Comparison of ENCODE assay signal across 14 cellular contexts in genomic region chr12:107277850-107278249, GRCh38.
DNase-seq lines count a peak whose midpoint lies in the region; ATAC-seq and TF ChIP-seq lines count a peak whose summit lies in the region.
"Had no signal": no experiment of that assay in that cellular context is flagged by ENCODE, and none has a peak within 500 bp of the region (broad histone marks: within the 10 kb centered on the region; RNA-seq: fewer than 3 reads in every experiment).

No MANE protein-coding gene starts in this region.

- CTCF ChIA-PET in mammary epithelial cell (lab: Charles Lee; ENCODE audit: low non-redundant PET), result interaction anchor here (0.7 kb wide), 1 partner anchor 94 kb away, joined by 3 read pairs; no protein-coding TSS in a partner anchor

- H3K79me2 ChIP-seq in mammary epithelial cell (ENCODE audit: insufficient read depth, low read length), result no peaks in the 10 kb centered on the region

- TF ChIP-seq CTCF in NB4 (IDR thresholded peaks at IDR 0.05; ENCODE audit: low read depth, low read length) (no peak), mammary epithelial cell (conservative IDR thresholded peaks at IDR 0.05 in 1 of 2, IDR thresholded peaks at IDR 0.05 in 1 of 2; ENCODE audit: extremely low read depth in 1 of 2, insufficient read depth in 1 of 2, low read depth in 1 of 2, low read length in 2 of 2) (no peak)

- peak overlapping the region; percentile 26 for H3K4me2 ChIP-seq in mammary epithelial cell (ENCODE audit: insufficient read depth, low read depth, low read length)

- H3K36me3 ChIP-seq in mammary epithelial cell (ENCODE audit: insufficient read depth, low read length), result no peaks in the 10 kb centered on the region

- no peak overlapping the region for H2AFZ ChIP-seq in mammary epithelial cell (ENCODE audit: low read depth, low read length)

- H3K9ac ChIP-seq in mammary epithelial cell (ENCODE audit: insufficient read depth, low read length), result no peak overlapping the region

- no peak overlapping the region for H3K27ac ChIP-seq in mammary epithelial cell (ENCODE audit: insufficient read depth, low read depth, low read length)

- BruUV-seq in mammary epithelial cell (replicated peaks; lab: Mats Ljungman, UMichigan), result no TSS peak

- H3K27me3 ChIP-seq in mammary epithelial cell (ENCODE audit: insufficient read depth, low read length), result no peaks in the 10 kb centered on the region

- DNase-seq in AG20443 (ENCODE audit: low spot score), result peak; percentile 29
- DNase-seq in NB4 (ENCODE audit: low read depth), result peak; percentile 23
- DNase-seq in mammary epithelial cell, result peak; percentile 74
- DNase-seq in medulla oblongata (ENCODE audit: extremely low spot score), result peak; percentile 53
- DNase-seq in occipital lobe (lab: John Stamatoyannopoulos, UW), result no peak
- DNase-seq in stimulated activated CD4-positive, alpha-beta T cell treated with anti-CD3 and anti-CD28 coated beads, Interleukin-12 subunit alpha, Interleukin-12 subunit beta, amount 100 ng/mL, for 4 hours, result no peak
- no peak for DNase-seq in GM19240 (ENCODE audit: insufficient read length, low spot score)
- DNase-seq: activated CD4-positive, alpha-beta T cell treated with anti-CD3 and anti-CD28 coated beads, Interleukin-2, amount 50 U/mL, for 48 hours; activated gamma-delta T cell treated with Interleukin-2 at 50 U/mL for 16 hours; cerebellar nuclear complex; left colon; NCI-H748 treated with DMSO at 0.1 percent for 48 hours; stimulated activated CD4-positive, alpha-beta T cell treated with anti-CD3 and anti-CD28 coated beads, Interleukin-15, amount 100 ng/mL, for 24 hours had no signal

- no peaks in the 10 kb centered on the region for H3K9me3 ChIP-seq in mammary epithelial cell (replicated peaks; ENCODE audit: insufficient read depth, low read length)

- 56% methylated on average over 1 of the region's 1 CpG for WGBS in mammary epithelial cell (ENCODE audit: low coverage, missing lambda C conversion rate)

- H3K4me3 ChIP-seq in NB4 (ENCODE audit: low read depth, low read length) (no peak overlapping the region), mammary epithelial cell (replicated peaks in 1 of 3; ENCODE audit: insufficient read depth in 1 of 3, low read depth in 2 of 3, low read length in 3 of 3) (no peak overlapping the region)

- TF ChIP-seq POLR2A in NB4 (IDR thresholded peaks at IDR 0.05; ENCODE audit: extremely low read depth, insufficient read length), result no peak

- intact Hi-C loops in mammary epithelial cell (cut with micrococcal nuclease), result no loop called here

- H4K20me1 ChIP-seq in mammary epithelial cell (ENCODE audit: insufficient read depth, low read length), result no peaks in the 10 kb centered on the region

- dilution Hi-C loops in mammary epithelial cell (cut with HindIII; ENCODE audit: low sequenced_read_pairs), result no loop called here

- ATAC-seq in HG02981 (IDR thresholded peaks at IDR 0.05; ENCODE audit: unreplicated experiment), result no peak
- ATAC-seq: left colon had no signal

- in situ Hi-C loops in mammary epithelial cell (cut with MboI; ENCODE audit: low sequenced_read_pairs in 2 of 2), result no loop called here

- peaks cover 8% of the 10 kb centered on the region for H3K4me1 ChIP-seq in mammary epithelial cell (ENCODE audit: insufficient read depth, low read length)

Comparison
In these comparisons a context has a peak if more than half of its experiments do, and no peak if none do; other contexts are left out.
1. DNase-seq: peak in AG20443 (single experiment), NB4 (single experiment), mammary epithelial cell (single experiment) and medulla oblongata (single experiment); none in occipital lobe (single experiment), stimulated activated CD4-positive, alpha-beta T cell treated with anti-CD3 and anti-CD28 coated beads, Interleukin-12 subunit alpha, Interleukin-12 subunit beta, amount 100 ng/mL, for 4 hours (single experiment) and GM19240 (single experiment).